ENCODE assay signal across 20 cellular contexts in genomic region chr22:22071455-22071854, GRCh38.
A peak's percentile ranks its signal among the peaks of the same experiment; 100 is the strongest.
DNase-seq lines count a peak whose midpoint lies in the region; ATAC-seq, FAIRE-seq and TF ChIP-seq lines count a peak whose summit lies in the region.
"Had no signal": no experiment of that assay in that cellular context is flagged by ENCODE, and none has a peak within 500 bp of the region (broad histone marks: within the 10 kb centered on the region; RNA-seq: fewer than 3 reads in every experiment).

No MANE protein-coding gene starts in this region.

- H3K9ac ChIP-seq in mammary epithelial cell (ENCODE audit: insufficient read depth, low read length) (no peak overlapping the region), K562 (ENCODE audit: insufficient read depth in 1 of 2, low read depth in 2 of 2, low read length in 2 of 2) (no peak overlapping the region)
- H3K9ac ChIP-seq: BLaER1 had no signal

- intact Hi-C loops in mammary epithelial cell (cut with micrococcal nuclease): no loop called here
- intact Hi-C loops in breast epithelium (cut with DNase I; ENCODE audit: low total_unique reads): no loop called here
- intact Hi-C loops in K562 (cut with micrococcal nuclease): no loop called here
- intact Hi-C loops in esophagus muscularis mucosa (cut with DNase I): no loop called here
- intact Hi-C loops in Right ventricle myocardium inferior (cut with DNase I): no loop called here

- H3K79me2 ChIP-seq in mammary epithelial cell (ENCODE audit: insufficient read depth, low read length): no peaks in the 10 kb centered on the region
- no peaks in the 10 kb centered on the region for H3K79me2 ChIP-seq in K562 (ENCODE audit: control insufficient read depth, insufficient read depth, low read length)

- no TSS peak for BruUV-seq in mammary epithelial cell (replicated peaks; lab: Mats Ljungman, UMichigan)
- no TSS peak for BruUV-seq in K562 (replicated peaks; lab: Mats Ljungman, UMichigan)

- H2AFZ ChIP-seq in mammary epithelial cell (ENCODE audit: low read depth, low read length) (peak overlapping the region; percentile 57), K562 (ENCODE audit: low read depth, low read length) (no peak overlapping the region)
- H2AFZ ChIP-seq: GM23338 had no signal

- POLR2A ChIA-PET in K562 (lab: Yijun Ruan, JAX): interaction anchor here (0.6 to 10.6 kb wide), 9 partner anchors 13 to 429 kb away, joined by 3 to 121 read pairs (median 3); partner anchors contain the start of gene SDF2L1

- H3K4me2 ChIP-seq in mammary epithelial cell (ENCODE audit: insufficient read depth, low read depth, low read length) (no peak overlapping the region), K562 (ENCODE audit: insufficient read depth, low read length) (no peak overlapping the region)
- H3K4me2 ChIP-seq: BLaER1, GM23338 had no signal

- no peak for TF ChIP-seq RAD21 in K562 (CRISPR knock-in tag; conservative IDR thresholded peaks at IDR 0.05 in 1 of 2, IDR thresholded peaks at IDR 0.05 in 1 of 2)

- no peaks in the 10 kb centered on the region for H3K36me3 ChIP-seq in mammary epithelial cell (ENCODE audit: insufficient read depth, low read length)
- no peaks in the 10 kb centered on the region for H3K36me3 ChIP-seq in breast epithelium
- H3K36me3 ChIP-seq in K562 (ENCODE audit: control insufficient read depth, insufficient read depth, low read length): no peaks in the 10 kb centered on the region
- H3K36me3 ChIP-seq in esophagus muscularis mucosa: no peaks in the 10 kb centered on the region
- H3K36me3 ChIP-seq: BLaER1 had no signal

- TF ChIP-seq EP300 in K562 (IDR thresholded peaks at IDR 0.05; ENCODE audit: low read length) (no peak), esophagus muscularis mucosa (IDR thresholded peaks at IDR 0.05) (no peak)

- CTCF ChIA-PET in mammary epithelial cell (lab: Charles Lee; ENCODE audit: low non-redundant PET): interaction anchor here (0.7 kb wide), 1 partner anchor 29 kb away, joined by 3 read pairs; no protein-coding TSS in a partner anchor
- CTCF ChIA-PET in K562 (lab: Yijun Ruan, JAX; ENCODE audit: low intra/inter-chr PET ratio): no interaction called here

- FAIRE-seq in K562 (lab: Jason Lieb, UNC): no peak
- FAIRE-seq: A204.1, G401.6, GM19239 had no signal

- TF ChIP-seq POLR2A in breast epithelium (IDR thresholded peaks at IDR 0.05): no peak
- no peak for TF ChIP-seq POLR2A in K562 (conservative IDR thresholded peaks at IDR 0.05)
- TF ChIP-seq POLR2A in esophagus muscularis mucosa (IDR thresholded peaks at IDR 0.05; ENCODE audit: low read depth): no peak

- ATAC-seq in K562 (no peak), Right ventricle myocardium inferior (no peak)
- ATAC-seq: CD8-positive, alpha-beta T cell; GM23338; HCT116 had no signal

- H4K20me1 ChIP-seq in mammary epithelial cell (ENCODE audit: insufficient read depth, low read length) (no peaks in the 10 kb centered on the region), K562 (replicated peaks; ENCODE audit: control insufficient read depth, insufficient read depth, low read length) (0 out of 2 replicates have a peak, but pooled peaks cover 8% of the 10 kb centered on the region)
- H4K20me1 ChIP-seq: BLaER1 had no signal

- dilution Hi-C loops in mammary epithelial cell (cut with HindIII; ENCODE audit: low sequenced_read_pairs): no loop called here

- 100% methylated on average over 2 of the region's 2 CpGs for WGBS in mammary epithelial cell (ENCODE audit: low coverage, missing lambda C conversion rate)
- under 1% methylated on average over 2 of the region's 2 CpGs for WGBS in K562 (ENCODE audit: insufficient coverage, low coverage, missing lambda C conversion rate)
- 73% methylated on average over 2 of the region's 2 CpGs for WGBS in esophagus muscularis mucosa

- in situ Hi-C loops in mammary epithelial cell (cut with MboI; ENCODE audit: low sequenced_read_pairs in 2 of 2): loop anchor here in 1 of 2 donors (5.0 kb wide), 1 partner anchor 86 kb away; no protein-coding TSS in a partner anchor
- in situ Hi-C loops in K562 (cut with MboI): no loop called here

- DNase-seq in mammary epithelial cell: no peak
- DNase-seq in breast epithelium (ENCODE audit: low spot score in 2 of 2): no peak
- DNase-seq in K562 (ENCODE audit: extremely low read depth in 1 of 4, low spot score in 3 of 4): no peak
- DNase-seq in esophagus muscularis mucosa (ENCODE audit: extremely low spot score): peak; percentile 90
- no peak for DNase-seq in HT-29 (ENCODE audit: low spot score)
- DNase-seq in Right ventricle myocardium inferior (ENCODE audit: missing footprints): no peak
- DNase-seq: Caco-2; CD4-positive, CD25-positive, alpha-beta regulatory T cell; CD8-positive, alpha-beta T cell; DMS153; DND-41; H9 had no signal

- H3K4me3 ChIP-seq in mammary epithelial cell (replicated peaks in 1 of 3; ENCODE audit: insufficient read depth in 1 of 3, low read depth in 2 of 3, low read length in 3 of 3) (no peak overlapping the region), breast epithelium (no peak overlapping the region), K562 (no peak overlapping the region), esophagus muscularis mucosa (no peak overlapping the region)
- H3K4me3 ChIP-seq: BLaER1, GM23338 had no signal

- H3K27ac ChIP-seq in mammary epithelial cell (ENCODE audit: insufficient read depth, low read depth, low read length) (peak overlapping the region; percentile 93), breast epithelium (no peak overlapping the region), K562 (ENCODE audit: extremely low read depth, low read depth, low read length) (no peak overlapping the region), esophagus muscularis mucosa (replicated peaks in 1 of 4) (no peak overlapping the region)
- H3K27ac ChIP-seq: 22Rv1, BLaER1, C4-2B had no signal

- TF ChIP-seq CTCF in mammary epithelial cell (conservative IDR thresholded peaks at IDR 0.05 in 1 of 2, IDR thresholded peaks at IDR 0.05 in 1 of 2; ENCODE audit: extremely low read depth in 1 of 2, insufficient read depth in 1 of 2, low read depth in 1 of 2, low read length in 2 of 2) (no peak), breast epithelium (IDR thresholded peaks at IDR 0.05) (no peak), K562 (IDR thresholded peaks at IDR 0.05 in 2 of 3, conservative IDR thresholded peaks at IDR 0.05 in 1 of 3; ENCODE audit: insufficient read depth in 2 of 3, low read depth in 1 of 3, low read length in 3 of 3) (no peak), esophagus muscularis mucosa (IDR thresholded peaks at IDR 0.05) (no peak)

- H3K27me3 ChIP-seq in mammary epithelial cell (ENCODE audit: insufficient read depth, low read length) (no peaks in the 10 kb centered on the region), breast epithelium (no peaks in the 10 kb centered on the region), K562 (ENCODE audit: control insufficient read depth in 2 of 2, insufficient read depth in 2 of 2, low read length in 2 of 2) (peaks cover 44 to 57% of the 10 kb centered on the region in 2 experiments), esophagus muscularis mucosa (peaks cover 0 to 13% (median 0%) of the 10 kb centered on the region in 4 donors)
- H3K27me3 ChIP-seq: BLaER1 had no signal

- H3K9me1 ChIP-seq in K562 (ENCODE audit: control insufficient read depth, insufficient read depth, low read length): peaks cover 4% of the 10 kb centered on the region

- H3K9me3 ChIP-seq in mammary epithelial cell (replicated peaks; ENCODE audit: insufficient read depth, low read length) (no peaks in the 10 kb centered on the region), breast epithelium (no peaks in the 10 kb centered on the region), K562 (replicated peaks; ENCODE audit: control insufficient read depth, insufficient read depth, low read depth, low read length) (no peaks in the 10 kb centered on the region), esophagus muscularis mucosa (no peaks in the 10 kb centered on the region)
- H3K9me3 ChIP-seq: BLaER1, Caco-2 had no signal

- H3K4me1 ChIP-seq in mammary epithelial cell (ENCODE audit: insufficient read depth, low read length): peaks cover 45% of the 10 kb centered on the region
- no peaks in the 10 kb centered on the region for H3K4me1 ChIP-seq in breast epithelium
- H3K4me1 ChIP-seq in K562 (replicated peaks in 1 of 2; ENCODE audit: control insufficient read depth in 2 of 2, insufficient read depth in 2 of 2, low read length in 2 of 2): peaks cover 0 to 5% of the 10 kb centered on the region in 2 experiments; a peak in 1 of 5 replicates
- H3K4me1 ChIP-seq in esophagus muscularis mucosa: no peaks in the 10 kb centered on the region

TF ChIP-seq in K562, 482 proteins besides CTCF, POLR2A, EP300 and RAD21 (continues in another document):
- 0 out of 2 replicates have a peak, but pooled peaks have one; percentile 50 for TF ChIP-seq MED1 (CRISPR knock-in tag; IDR thresholded peaks at IDR 0.05; ENCODE audit: borderline replicate concordance)
- TF ChIP-seq, protein P1, sequence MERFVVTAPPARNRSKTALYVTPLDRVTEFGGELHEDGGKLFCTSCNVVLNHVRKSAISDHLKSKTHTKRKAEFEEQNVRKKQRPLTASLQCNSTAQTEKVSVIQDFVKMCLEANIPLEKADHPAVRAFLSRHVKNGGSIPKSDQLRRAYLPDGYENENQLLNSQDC (CRISPR knock-in tag; IDR thresholded peaks at IDR 0.05): peak; percentile 50; the same call in 1 of the 2 replicates
- peak; percentile 69; the same call in 1 of the 2 replicates for TF ChIP-seq PHTF2 (CRISPR knock-in tag; IDR thresholded peaks at IDR 0.05)
- TF ChIP-seq PHF20 (IDR thresholded peaks at IDR 0.05; ENCODE audit: partially characterized antibody): no peak
- 0 out of 2 replicates have a peak, but pooled peaks have one; percentile 6 for TF ChIP-seq USF2 (CRISPR knock-in tag; IDR thresholded peaks at IDR 0.05)
- no peak for TF ChIP-seq KAT8 (IDR thresholded peaks at IDR 0.05; ENCODE audit: low read depth)
- 0 out of 2 replicates have a peak, but pooled peaks have one; percentile 34 for TF ChIP-seq STAG1 (CRISPR knock-in tag; IDR thresholded peaks at IDR 0.05; ENCODE audit: borderline replicate concordance)
- TF ChIP-seq YBX1 (IDR thresholded peaks at IDR 0.05): no peak
- no peak for TF ChIP-seq TAF9B (IDR thresholded peaks at IDR 0.05; ENCODE audit: partially characterized antibody)
